19 cellular contexts compared by ENCODE assay signal in genomic region chr14:104888489-104889373, GRCh38. TPM values are rescaled to one million over a fixed set of nuclear protein-coding genes. Genes with fewer than 3 reads are reported as not detected.
A peak's percentile ranks its signal among the peaks of the same experiment; 100 is the strongest.
DNase-seq lines count a peak whose midpoint lies in the region; ATAC-seq and TF ChIP-seq lines count a peak whose summit lies in the region.
"Had no signal": no experiment of that assay in that cellular context is flagged by ENCODE, and none has a peak within 500 bp of the region (broad histone marks: within the 10 kb centered on the region; RNA-seq: fewer than 3 reads in every experiment).

No MANE protein-coding gene starts in this region.

- WGBS in right lobe of liver (ENCODE audit: insufficient coverage, low coverage, low lambda C conversion rate, missing lambda C conversion rate) = no CpG with 5 or more reads among the region's 26 CpGs
- 91 to 99% methylated on average over 15 to 24 of the region's 26 CpGs for WGBS in upper lobe of left lung, 2 donors

- H3K27ac Mint-ChIP-seq in activated B cell treated with CpG ODN at 0.5 μM for 24 hours = no peak overlapping the region
- H3K27ac Mint-ChIP-seq: activated CD4-positive, alpha-beta memory T cell treated with anti-CD3 and anti-CD28 coated beads for 36 hours; activated naive CD8-positive, alpha-beta T cell; activated T-cell treated with anti-CD3 and anti-CD28 coated beads, Interleukin-2, amount 50 U/mL, for 24 hours; brain; type B pancreatic cell had no signal

- H3K36me3 ChIP-seq in right lobe of liver (peaks cover 0 to 14% (median 0%) of the 10 kb centered on the region in 4 donors), upper lobe of left lung (peaks cover 0 to 43% (median 32%) of the 10 kb centered on the region in 4 donors)

- no peaks in the 10 kb centered on the region for H3K9me3 Mint-ChIP-seq in activated B cell treated with CpG ODN at 0.5 μM for 24 hours
- H3K9me3 Mint-ChIP-seq: activated CD4-positive, alpha-beta memory T cell treated with anti-CD3 and anti-CD28 coated beads for 36 hours; activated T-cell treated with anti-CD3 and anti-CD28 coated beads, Interleukin-2, amount 50 U/mL, for 24 hours; brain; type B pancreatic cell had no signal

- no peak for TF ChIP-seq EP300 in upper lobe of left lung (IDR thresholded peaks at IDR 0.05)

- ATAC-seq in activated B cell treated with CpG ODN at 0.5 μM for 24 hours (ENCODE audit: low read depth) (no peak), right lobe of liver (no peak), upper lobe of left lung (ENCODE audit: low FRiP score in 2 of 2) (no peak), HG03571 (IDR thresholded peaks at IDR 0.05; ENCODE audit: unreplicated experiment) (no peak)

- CTCF ChIA-PET in activated B cell treated with CpG ODN at 0.5 μM for 24 hours (lab: Charles Lee) = no interaction called here

- H3K4me1 Mint-ChIP-seq in activated B cell treated with CpG ODN at 0.5 μM for 24 hours = no peaks in the 10 kb centered on the region
- H3K4me1 Mint-ChIP-seq: brain had no signal

- H3K36me3 Mint-ChIP-seq in activated B cell treated with CpG ODN at 0.5 μM for 24 hours (ENCODE audit: low read depth) = no peaks in the 10 kb centered on the region
- H3K36me3 Mint-ChIP-seq: activated CD4-positive, alpha-beta memory T cell treated with anti-CD3 and anti-CD28 coated beads for 36 hours; activated naive CD8-positive, alpha-beta T cell; brain; type B pancreatic cell had no signal

- TF ChIP-seq POLR2A in right lobe of liver (IDR thresholded peaks at IDR 0.05) = no peak
- TF ChIP-seq POLR2A in upper lobe of left lung (IDR thresholded peaks at IDR 0.05) = no peak

- H3K27ac ChIP-seq in right lobe of liver (no peak overlapping the region), upper lobe of left lung (no peak overlapping the region)
- H3K27ac ChIP-seq: coronary artery, stomach had no signal

- POLR2A ChIA-PET in activated B cell treated with CpG ODN at 0.5 μM for 24 hours (lab: Charles Lee) = no interaction called here

- no peak overlapping the region for H3K4me3 Mint-ChIP-seq in activated B cell treated with CpG ODN at 0.5 μM for 24 hours
- H3K4me3 Mint-ChIP-seq: activated CD4-positive, alpha-beta memory T cell treated with anti-CD3 and anti-CD28 coated beads for 36 hours; activated naive CD8-positive, alpha-beta T cell; activated T-cell treated with anti-CD3 and anti-CD28 coated beads, Interleukin-2, amount 50 U/mL, for 24 hours; brain; type B pancreatic cell had no signal

- peak; percentile 1 for DNase-seq in stimulated activated CD4-positive, alpha-beta T cell treated with anti-CD3 and anti-CD28 coated beads, Interleukin-1b, Interleukin-23, amount 100 ng/mL, for 48 hours
- DNase-seq in stimulated activated CD4-positive, alpha-beta T cell treated with anti-CD3 and anti-CD28 coated beads, Interleukin-2, amount 100 ng/mL, for 24 hours = no peak
- DNase-seq in activated B cell treated with CpG ODN at 0.5 μM for 24 hours = peak; percentile 14
- DNase-seq in right lobe of liver = peak in 2 of 3 donors; percentile 17 to 51
- DNase-seq in upper lobe of left lung = peak; percentile 19 to 72
- DNase-seq in NCI-H1105 (lab: John Stamatoyannopoulos, UW) = no peak
- DNase-seq in cortex of kidney (lab: John Stamatoyannopoulos, UW) = no peak
- DNase-seq: activated CD4-positive, alpha-beta memory T cell treated with anti-CD3 and anti-CD28 coated beads for 36 hours; activated T-cell treated with anti-CD3 and anti-CD28 coated beads, Interleukin-2, amount 50 U/mL, for 24 hours; GOT3; NCI-H2107; NCI-H524; stomach had no signal

- H3K9me3 ChIP-seq in right lobe of liver = no peaks in the 10 kb centered on the region
- no peaks in the 10 kb centered on the region for H3K9me3 ChIP-seq in upper lobe of left lung
- H3K9me3 ChIP-seq: stomach had no signal

- no peaks in the 10 kb centered on the region for H3K27me3 Mint-ChIP-seq in activated B cell treated with CpG ODN at 0.5 μM for 24 hours
- H3K27me3 Mint-ChIP-seq: activated CD4-positive, alpha-beta memory T cell treated with anti-CD3 and anti-CD28 coated beads for 36 hours; activated naive CD8-positive, alpha-beta T cell; activated T-cell treated with anti-CD3 and anti-CD28 coated beads, Interleukin-2, amount 50 U/mL, for 24 hours; brain; type B pancreatic cell had no signal

- TF ChIP-seq CTCF in activated B cell treated with CpG ODN at 0.5 μM for 24 hours (IDR thresholded peaks at IDR 0.05) (no peak), right lobe of liver (IDR thresholded peaks at IDR 0.05) (no peak), upper lobe of left lung (IDR thresholded peaks at IDR 0.05) (no peak)

- H3K4me3 ChIP-seq in right lobe of liver (no peak overlapping the region), upper lobe of left lung (no peak overlapping the region)
- H3K4me3 ChIP-seq: coronary artery, stomach had no signal

- H3K27me3 ChIP-seq in right lobe of liver = no peaks in the 10 kb centered on the region
- H3K27me3 ChIP-seq in upper lobe of left lung = no peaks in the 10 kb centered on the region
- H3K27me3 ChIP-seq: stomach had no signal

- intact Hi-C loops in activated B cell treated with CpG ODN at 0.5 μM for 24 hours (cut with micrococcal nuclease) = no loop called here
- intact Hi-C loops in right lobe of liver (cut with DNase I) = no loop called here

- no peaks in the 10 kb centered on the region for H3K4me1 ChIP-seq in right lobe of liver
- H3K4me1 ChIP-seq in upper lobe of left lung = no peaks in the 10 kb centered on the region
- H3K4me1 ChIP-seq: stomach had no signal

RNA-seq across cellular contexts. Expression of gene CEP170B, which starts 23.7 kb away (rescaled TPM):
- 1.6 and 1.8 TPM in 2 replicates for total RNA-seq in activated B cell treated with CpG ODN at 0.5 μM for 24 hours
- total RNA-seq in right lobe of liver = 10 to 100 TPM; 13.2 to 22.4 (median 16.8) TPM
- 10 to 100 TPM; 24.2 to 57.8 (median 35.6) TPM for total RNA-seq in upper lobe of left lung

RNA-seq across cellular contexts. Expression of gene PLD4, which starts 35.9 kb away (rescaled TPM):
- total RNA-seq in activated B cell treated with CpG ODN at 0.5 μM for 24 hours (458 and 473 TPM in 2 replicates), right lobe of liver (under 1 TPM in 4 of 6 experiments, not detected in 2; 0.12 to 0.49 (median 0.33) TPM), upper lobe of left lung (1 to 10 TPM in 2 of 6 donors, under 1 TPM in 1, not detected in 3; under 0.01 to 6.1 (median 2.5) TPM)
- total RNA-seq: activated CD4-positive, alpha-beta memory T cell treated with anti-CD3 and anti-CD28 coated beads for 36 hours; fibroblast of villous mesenchyme had no signal

Comparison
In these comparisons a context has a peak if more than half of its experiments do, and no peak if none do; other contexts are left out.
1. DNase-seq: peak in stimulated activated CD4-positive, alpha-beta T cell treated with anti-CD3 and anti-CD28 coated beads, Interleukin-1b, Interleukin-23, amount 100 ng/mL, for 48 hours (single experiment), activated B cell treated with CpG ODN at 0.5 μM for 24 hours (single experiment), right lobe of liver (2 of 3) and upper lobe of left lung (2 of 2); none in stimulated activated CD4-positive, alpha-beta T cell treated with anti-CD3 and anti-CD28 coated beads, Interleukin-2, amount 100 ng/mL, for 24 hours (0 of 2), NCI-H1105 (single experiment) and cortex of kidney (single experiment).
2. RNA of gene PLD4, which starts 35.9 kb away (total RNA-seq): 458 to 473 TPM in activated B cell treated with CpG ODN at 0.5 μM for 24 hours; 0.12 to 0.49 TPM in right lobe of liver and under 0.01 to 6.1 TPM in upper lobe of left lung; every median in the first group is over 10 times any median in the second.